In the genomic region with DNA sequence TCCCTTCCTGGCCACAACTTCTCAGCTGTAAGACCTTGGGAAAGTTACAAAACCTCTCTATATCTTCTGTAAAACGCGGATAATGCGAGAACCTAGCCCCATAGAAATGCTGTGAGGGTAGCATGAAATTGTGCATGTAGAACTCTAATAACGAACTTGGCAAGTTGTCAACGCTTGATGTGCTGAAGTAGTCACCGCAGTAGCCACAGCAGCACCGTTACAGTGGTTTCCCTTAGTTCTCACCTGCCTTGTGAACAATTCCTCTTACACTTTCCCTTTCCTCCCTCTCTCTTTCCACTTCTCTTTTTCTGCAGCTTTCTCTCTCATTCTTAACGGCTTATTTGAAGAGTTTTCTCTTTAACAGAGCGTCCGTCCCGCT, we compare ENCODE assay signal across 7 cellular contexts. TPM values are rescaled to one million over a fixed set of nuclear protein-coding genes. Genes with fewer than 3 reads are reported as not detected.
A peak's percentile ranks its signal among the peaks of the same experiment; 100 is the strongest.
DNase-seq lines count a peak whose midpoint lies in the region; ATAC-seq and TF ChIP-seq lines count a peak whose summit lies in the region.

No MANE protein-coding gene starts in this region.

- no peaks in the 10 kb centered on the region for H3K9me3 Mint-ChIP-seq in activated CD8-positive, alpha-beta T cell treated with anti-CD3 and anti-CD28 coated beads for 36 hours

- CTCF ChIA-PET in activated CD8-positive, alpha-beta T cell treated with anti-CD3 and anti-CD28 coated beads for 36 hours (lab: Charles Lee) = interaction anchor here (1.1 to 7.2 kb wide), 4 partner anchors 27 to 237 kb away, joined by 3 to 56 read pairs (median 13); no protein-coding TSS in a partner anchor

- TF ChIP-seq CTCF in activated CD8-positive, alpha-beta T cell treated with anti-CD3 and anti-CD28 coated beads for 36 hours (IDR thresholded peaks at IDR 0.05) = no peak
- TF ChIP-seq CTCF in spleen (IDR thresholded peaks at IDR 0.05 in 8 of 11, conservative IDR thresholded peaks at IDR 0.05 in 3 of 11) = no peak

- H3K36me3 ChIP-seq in spleen = no peaks in the 10 kb centered on the region

- peak overlapping the region; percentile 84 for H3K27ac Mint-ChIP-seq in activated CD8-positive, alpha-beta T cell treated with anti-CD3 and anti-CD28 coated beads for 36 hours

- 0 to 2% (median 1%) methylated on average over 11 of the region's 11 CpGs for WGBS in spleen, 5 donors

- POLR2A ChIA-PET in activated CD8-positive, alpha-beta T cell treated with anti-CD3 and anti-CD28 coated beads for 36 hours (lab: Charles Lee) = interaction anchor here (0.7 to 1.9 kb wide), 5 partner anchors 38 to 1121 kb away, joined by 3 to 5 read pairs (median 3); no protein-coding TSS in a partner anchor

- H3K4me3 ChIP-seq in spleen = peak overlapping the region; percentile 75 to 96 (median 88)

- H3K27me3 Mint-ChIP-seq in activated CD8-positive, alpha-beta T cell treated with anti-CD3 and anti-CD28 coated beads for 36 hours = no peaks in the 10 kb centered on the region

- peak overlapping the region; percentile 89 for H3K4me3 Mint-ChIP-seq in activated CD8-positive, alpha-beta T cell treated with anti-CD3 and anti-CD28 coated beads for 36 hours

- no peak for TF ChIP-seq POLR2A in spleen (IDR thresholded peaks at IDR 0.05)

- DNase-seq in LHCN-M2 (ENCODE audit: low read depth) (peak; percentile 20), left ventricle myocardium superior (no peak), spleen (no peak), DMS114 treated with DMSO at 0.1 percent for 48 hours (lab: John Stamatoyannopoulos, UW; ENCODE audit: unreplicated experiment) (no peak)
- peak; percentile 71 for DNase-seq in activated CD8-positive, alpha-beta T cell treated with anti-CD3 and anti-CD28 coated beads for 36 hours

- H3K9me3 ChIP-seq in spleen = no peaks in the 10 kb centered on the region

- peaks cover 0 to 2% (median 0%) of the 10 kb centered on the region in 7 donors for H3K27me3 ChIP-seq in spleen (replicated peaks in 1 of 7)

- peaks cover 47% of the 10 kb centered on the region for H3K4me1 Mint-ChIP-seq in activated CD8-positive, alpha-beta T cell treated with anti-CD3 and anti-CD28 coated beads for 36 hours (ENCODE audit: low read depth)

- intact Hi-C loops in activated CD8-positive, alpha-beta T cell treated with anti-CD3 and anti-CD28 coated beads for 36 hours (cut with micrococcal nuclease) = loop anchor here (5.0 kb wide), 1 partner anchor 239 kb away; no protein-coding TSS in a partner anchor
- intact Hi-C loops in left ventricle myocardium superior (cut with micrococcal nuclease) = loop anchor here (10.0 kb wide), 1 partner anchor 206 kb away; no protein-coding TSS in a partner anchor
- intact Hi-C loops in spleen (cut with DNase I; ENCODE audit: low total_unique reads) = no loop called here

- ATAC-seq in GM18498 (IDR thresholded peaks at IDR 0.05; ENCODE audit: unreplicated experiment) = peak; percentile 50
- peak; percentile 33 for ATAC-seq in GM21737 (IDR thresholded peaks at IDR 0.05; ENCODE audit: unreplicated experiment)
- ATAC-seq in activated CD8-positive, alpha-beta T cell treated with anti-CD3 and anti-CD28 coated beads for 36 hours = peak; percentile 40
- ATAC-seq in left ventricle myocardium superior = peak; percentile 12

- peak overlapping the region in 5 of 8 donors; percentile 6 to 87 (median 81) for H3K27ac ChIP-seq in spleen

- H3K4me1 ChIP-seq in spleen = peaks cover 7 to 60% (median 42%) of the 10 kb centered on the region in 6 donors

- peaks cover 11% of the 10 kb centered on the region for H3K36me3 Mint-ChIP-seq in activated CD8-positive, alpha-beta T cell treated with anti-CD3 and anti-CD28 coated beads for 36 hours (ENCODE audit: low read depth)

RNA-seq across cellular contexts. Expression of gene SHQ1, which starts 0.4 kb away (rescaled TPM):
- total RNA-seq in LHCN-M2 (2014; rRNA removed) (20.3 and 21.6 TPM in 2 replicates), left ventricle myocardium superior (17.0 TPM), spleen (10 to 100 TPM; 14.6 to 28.6 (median 18.8) TPM)
- polyA plus RNA-seq in LHCN-M2 (2012) = 9.1 TPM
- 10 to 100 TPM; 29.8 to 31.4 TPM for total RNA-seq in activated CD8-positive, alpha-beta T cell treated with anti-CD3 and anti-CD28 coated beads for 36 hours
- polyA plus RNA-seq in spleen = 1 to 10 TPM; 6.7 to 8.8 (median 8.5) TPM

RNA-seq across cellular contexts. Expression of gene GXYLT2, which starts 39.2 kb away (rescaled TPM):
- total RNA-seq in LHCN-M2 (2014; rRNA removed) = 7.2 and 8.3 TPM in 2 replicates
- 3.9 TPM for polyA plus RNA-seq in LHCN-M2 (2012)
- total RNA-seq in activated CD8-positive, alpha-beta T cell treated with anti-CD3 and anti-CD28 coated beads for 36 hours = under 1 TPM; 0.11 to 0.92 TPM
- 7.3 TPM for total RNA-seq in left ventricle myocardium superior
- total RNA-seq in spleen = 1 to 10 TPM; 1.0 to 4.6 (median 1.1) TPM
- polyA plus RNA-seq in spleen = under 1 TPM; 0.26 to 0.35 (median 0.32) TPM

Comparison
In these comparisons a context has a peak if more than half of its experiments do, and no peak if none do; other contexts are left out.
1. DNase-seq: peak in LHCN-M2 (single experiment) and activated CD8-positive, alpha-beta T cell treated with anti-CD3 and anti-CD28 coated beads for 36 hours (single experiment); none in left ventricle myocardium superior (single experiment), spleen (single experiment) and DMS114 treated with DMSO at 0.1 percent for 48 hours (single experiment).
2. Peak in every context shown above with its lines, with median percentiles within 50 percentile points of each other: ATAC-seq.